In genomic region chr20:17966432-17967312, GRCh38 we compare ENCODE assay signal across 8 cellular contexts. TPM values are rescaled to one million over a fixed set of nuclear protein-coding genes. Genes with fewer than 3 reads are reported as not detected.
A peak's percentile ranks its signal among the peaks of the same experiment; 100 is the strongest.
DNase-seq lines count a peak whose midpoint lies in the region; ATAC-seq and TF ChIP-seq lines count a peak whose summit lies in the region.

No MANE protein-coding gene starts in this region.

- H3K27ac ChIP-seq in brain microvascular endothelial cell (peak overlapping the region; percentile 2), right lobe of liver (peak overlapping the region; percentile 97 to 99 (median 99)), urinary bladder (ENCODE audit: low read depth) (peak overlapping the region; percentile 76)

- intact Hi-C loops in right lobe of liver (cut with DNase I): no loop called here

- H3K36me3 ChIP-seq in brain microvascular endothelial cell (replicated peaks): peaks cover 4% of the 10 kb centered on the region
- no peaks in the 10 kb centered on the region for H3K36me3 ChIP-seq in right lobe of liver
- no peaks in the 10 kb centered on the region for H3K36me3 ChIP-seq in urinary bladder (ENCODE audit: insufficient read depth)

- H3K4me1 ChIP-seq in right lobe of liver (peaks cover 0 to 64% (median 16%) of the 10 kb centered on the region in 4 donors), urinary bladder (ENCODE audit: insufficient read depth) (peaks cover 2% of the 10 kb centered on the region)

- peak overlapping the region; percentile 95 for H3K4me3 ChIP-seq in brain microvascular endothelial cell (ENCODE audit: low read depth, low read length)
- peak overlapping the region; percentile 83 to 92 (median 90) for H3K4me3 ChIP-seq in right lobe of liver
- H3K4me3 ChIP-seq in urinary bladder (ENCODE audit: low read depth, low read length): peak overlapping the region; percentile 26

- in situ Hi-C loops in brain microvascular endothelial cell (cut with HindIII; ENCODE audit: low pct_ligation_motif_present, low sequenced_read_pairs): no loop called here

- TF ChIP-seq CTCF in brain microvascular endothelial cell (IDR thresholded peaks at IDR 0.05; ENCODE audit: low read depth, low read length, missing control alignments) (peak; percentile 22), right lobe of liver (IDR thresholded peaks at IDR 0.05) (peak in 2 of 4 donors; percentile 11 to 34)

- no peaks in the 10 kb centered on the region for H3K27me3 Mint-ChIP-seq in activated T-cell treated with anti-CD3 and anti-CD28 coated beads, Interleukin-2, amount 50 U/mL, for 4 hours (ENCODE audit: low read depth)

- no peak for DNase-seq in activated T-cell treated with anti-CD3 and anti-CD28 coated beads, Interleukin-2, amount 50 U/mL, for 4 hours
- DNase-seq in activated T-cell treated with anti-CD3 and anti-CD28 coated beads for 4 hours (no peak), NCI-H526 treated with DMSO at 0.1 percent for 48 hours (lab: John Stamatoyannopoulos, UW) (peak; percentile 18), brain microvascular endothelial cell (peak; percentile 25), right lobe of liver (no peak), occipital lobe (lab: John Stamatoyannopoulos, UW) (no peak)

- H3K9me3 Mint-ChIP-seq in activated T-cell treated with anti-CD3 and anti-CD28 coated beads, Interleukin-2, amount 50 U/mL, for 4 hours: no peaks in the 10 kb centered on the region

- H3K36me3 Mint-ChIP-seq in activated T-cell treated with anti-CD3 and anti-CD28 coated beads, Interleukin-2, amount 50 U/mL, for 4 hours (ENCODE audit: insufficient read depth): peaks cover 44% of the 10 kb centered on the region

- 3% methylated on average over 9 of the region's 9 CpGs for WGBS in right lobe of liver (ENCODE audit: insufficient coverage, low coverage, low lambda C conversion rate, missing lambda C conversion rate)
- WGBS in urinary bladder: 9% methylated on average over 9 of the region's 9 CpGs

- H3K4me3 Mint-ChIP-seq in activated T-cell treated with anti-CD3 and anti-CD28 coated beads, Interleukin-2, amount 50 U/mL, for 4 hours: peak overlapping the region; percentile 95

- peaks cover 67% of the 10 kb centered on the region for H3K4me1 Mint-ChIP-seq in activated T-cell treated with anti-CD3 and anti-CD28 coated beads, Interleukin-2, amount 50 U/mL, for 4 hours (ENCODE audit: low read depth)

- H3K9me3 ChIP-seq in right lobe of liver: no peaks in the 10 kb centered on the region

- H3K27me3 ChIP-seq in brain microvascular endothelial cell (replicated peaks) (no peaks in the 10 kb centered on the region), right lobe of liver (no peaks in the 10 kb centered on the region)

- TF ChIP-seq POLR2A in right lobe of liver (IDR thresholded peaks at IDR 0.05): no peak

- ATAC-seq in activated T-cell treated with anti-CD3 and anti-CD28 coated beads, Interleukin-2, amount 50 U/mL, for 4 hours: no peak
- ATAC-seq in right lobe of liver: no peak
- ATAC-seq in HG03378 (IDR thresholded peaks at IDR 0.05; ENCODE audit: unreplicated experiment): no peak

RNA-seq across cellular contexts. Expression of gene SNX5, which starts 1.9 kb away (rescaled TPM):
- total RNA-seq in activated T-cell treated with anti-CD3 and anti-CD28 coated beads, Interleukin-2, amount 50 U/mL, for 4 hours: 100 to 1,000 TPM; 148 to 177 (median 168) TPM
- 10 to 100 TPM; 32.6 to 74.5 (median 46.0) TPM for total RNA-seq in right lobe of liver
- 138 TPM for total RNA-seq in urinary bladder
- 51.9 TPM for polyA plus RNA-seq in urinary bladder
- 60.4 TPM for total RNA-seq in occipital lobe

RNA-seq across cellular contexts. Expression of gene MGME1, which starts 2.1 kb away (rescaled TPM):
- total RNA-seq in activated T-cell treated with anti-CD3 and anti-CD28 coated beads, Interleukin-2, amount 50 U/mL, for 4 hours: 10 to 100 TPM; 14.4 to 16.6 (median 16.2) TPM
- total RNA-seq in right lobe of liver: 1 to 10 TPM; 6.0 to 8.4 (median 7.5) TPM
- 15.0 TPM for total RNA-seq in urinary bladder
- polyA plus RNA-seq in urinary bladder: 8.9 TPM
- total RNA-seq in occipital lobe: 8.4 TPM

Comparison
In these comparisons a context has a peak if more than half of its experiments do, and no peak if none do; other contexts are left out.
1. DNase-seq: peak in NCI-H526 treated with DMSO at 0.1 percent for 48 hours (single experiment) and brain microvascular endothelial cell (single experiment); none in activated T-cell treated with anti-CD3 and anti-CD28 coated beads, Interleukin-2, amount 50 U/mL, for 4 hours (single experiment), activated T-cell treated with anti-CD3 and anti-CD28 coated beads for 4 hours (single experiment), right lobe of liver (0 of 3) and occipital lobe (single experiment).
2. H3K27ac ChIP-seq: peak in every context shown above with its lines; median percentile 99 in right lobe of liver; 76 in urinary bladder; 2 in brain microvascular endothelial cell.
3. H3K4me3 ChIP-seq: peak in every context shown above with its lines; median percentile 95 in brain microvascular endothelial cell; 90 in right lobe of liver; 26 in urinary bladder.